Comparison of ENCODE assay signal across 8 cellular contexts in genomic region chr12:131092911-131093901, GRCh38.
DNase-seq lines count a peak whose midpoint lies in the region; ATAC-seq and TF ChIP-seq lines count a peak whose summit lies in the region.

No MANE protein-coding gene starts in this region.

- ATAC-seq in GM18498 (IDR thresholded peaks at IDR 0.05; ENCODE audit: unreplicated experiment) (peak; percentile 69), GM21526 (IDR thresholded peaks at IDR 0.05; ENCODE audit: low FRiP score, unreplicated experiment) (peak; percentile 51), HG03571 (IDR thresholded peaks at IDR 0.05; ENCODE audit: unreplicated experiment) (peak; percentile 65), HG03097 (IDR thresholded peaks at IDR 0.05; ENCODE audit: low FRiP score, unreplicated experiment) (no peak)

- intact Hi-C loops in tibial artery (cut with DNase I; ENCODE audit: low total_unique reads) = no loop called here

- DNase-seq in astrocyte of the hippocampus (ENCODE audit: low read depth, low spot score) (peak; percentile 32), tibial artery (peak; percentile 18 to 61), AG08395 (ENCODE audit: low spot score) (no peak), NCI-H748 treated with DMSO at 0.1 percent for 48 hours (lab: John Stamatoyannopoulos, UW) (no peak)

- H3K27ac ChIP-seq in tibial artery = no peak overlapping the region

- no peaks in the 10 kb centered on the region for H3K4me1 ChIP-seq in tibial artery

- no peaks in the 10 kb centered on the region for H3K9me3 ChIP-seq in tibial artery

- no peak overlapping the region for H3K4me3 ChIP-seq in tibial artery

- TF ChIP-seq CTCF in tibial artery (IDR thresholded peaks at IDR 0.05) = no peak

- H3K36me3 ChIP-seq in tibial artery = no peaks in the 10 kb centered on the region

- H3K27me3 ChIP-seq in tibial artery = no peaks in the 10 kb centered on the region

Comparison
In these comparisons a context has a peak if more than half of its experiments do, and no peak if none do; other contexts are left out.
1. DNase-seq: peak in astrocyte of the hippocampus (single experiment) and tibial artery (2 of 2); none in AG08395 (single experiment) and NCI-H748 treated with DMSO at 0.1 percent for 48 hours (single experiment).